8 cellular contexts compared by ENCODE assay signal in genomic region chr11:128501576-128502549, GRCh38.
A peak's percentile ranks its signal among the peaks of the same experiment; 100 is the strongest.
DNase-seq lines count a peak whose midpoint lies in the region; ATAC-seq and TF ChIP-seq lines count a peak whose summit lies in the region.

No MANE protein-coding gene starts in this region.

- TF ChIP-seq CTCF in astrocyte of the spinal cord (IDR thresholded peaks at IDR 0.05; ENCODE audit: low read depth, low read length) (no peak), thoracic aorta (IDR thresholded peaks at IDR 0.05) (no peak)

- peak; percentile 65 for DNase-seq in activated CD4-positive, alpha-beta T cell treated with anti-CD3 and anti-CD28 coated beads, Interleukin-2, amount 10 ng/mL, durations not matched to agents 24 days and 14 days
- no peak for DNase-seq in activated CD4-positive, alpha-beta T cell treated with anti-CD3 and anti-CD28 coated beads for 48 hours
- DNase-seq in astrocyte of the spinal cord (ENCODE audit: low read depth, low spot score) (peak; percentile 84), left lobe of liver (ENCODE audit: low spot score) (no peak), thoracic aorta (ENCODE audit: low spot score) (no peak), NCI-H2107 (lab: John Stamatoyannopoulos, UW) (no peak), NCI-H187 (lab: John Stamatoyannopoulos, UW) (no peak)

- no peaks in the 10 kb centered on the region for H3K9me3 Mint-ChIP-seq in activated CD4-positive, alpha-beta T cell treated with anti-CD3 and anti-CD28 coated beads, Interleukin-2, amount 10 ng/mL, durations not matched to agents 24 days and 14 days

- ATAC-seq in left lobe of liver (peak; percentile 19), thoracic aorta (ENCODE audit: insufficient number of reproducible peaks, low FRiP score, low read depth) (no peak), GM19023 (IDR thresholded peaks at IDR 0.05; ENCODE audit: unreplicated experiment) (no peak)

- H3K4me3 ChIP-seq in astrocyte of the spinal cord (ENCODE audit: low read depth, low read length) (no peak overlapping the region), thoracic aorta (peak overlapping the region; percentile 20)

- H3K4me1 ChIP-seq in thoracic aorta (ENCODE audit: control insufficient read depth in 1 of 2, low read depth in 2 of 2): peaks cover 89 to 98% of the 10 kb centered on the region in 2 donors

- no peaks in the 10 kb centered on the region for H3K36me3 ChIP-seq in thoracic aorta

- peaks cover 92% of the 10 kb centered on the region for H3K4me1 Mint-ChIP-seq in activated CD4-positive, alpha-beta T cell treated with anti-CD3 and anti-CD28 coated beads, Interleukin-2, amount 10 ng/mL, durations not matched to agents 24 days and 14 days

- no peaks in the 10 kb centered on the region for H3K9me3 ChIP-seq in thoracic aorta

- peak overlapping the region; percentile 98 for H3K27ac Mint-ChIP-seq in activated CD4-positive, alpha-beta T cell treated with anti-CD3 and anti-CD28 coated beads, Interleukin-2, amount 10 ng/mL, durations not matched to agents 24 days and 14 days

- no peaks in the 10 kb centered on the region for H3K27me3 ChIP-seq in thoracic aorta (replicated peaks; ENCODE audit: insufficient read depth)

- no peaks in the 10 kb centered on the region for H3K27me3 Mint-ChIP-seq in activated CD4-positive, alpha-beta T cell treated with anti-CD3 and anti-CD28 coated beads, Interleukin-2, amount 10 ng/mL, durations not matched to agents 24 days and 14 days

- intact Hi-C loops in activated CD4-positive, alpha-beta T cell treated with anti-CD3 and anti-CD28 coated beads, Interleukin-2, amount 10 ng/mL, durations not matched to agents 24 days and 14 days (cut with micrococcal nuclease): loop anchor here (1.0 kb wide), 1 partner anchor 8 kb away; no protein-coding TSS in a partner anchor

- in situ Hi-C loops in astrocyte of the spinal cord (cut with HindIII; ENCODE audit: low sequenced_read_pairs): no loop called here

- H3K27ac ChIP-seq in thoracic aorta: peak overlapping the region; percentile 74 to 84

- peak overlapping the region; percentile 87 for H3K4me3 Mint-ChIP-seq in activated CD4-positive, alpha-beta T cell treated with anti-CD3 and anti-CD28 coated beads, Interleukin-2, amount 10 ng/mL, durations not matched to agents 24 days and 14 days

- peaks cover 81% of the 10 kb centered on the region for H3K36me3 Mint-ChIP-seq in activated CD4-positive, alpha-beta T cell treated with anti-CD3 and anti-CD28 coated beads, Interleukin-2, amount 10 ng/mL, durations not matched to agents 24 days and 14 days (ENCODE audit: low read depth)

Comparison
In these comparisons a context has a peak if more than half of its experiments do, and no peak if none do; other contexts are left out.
1. DNase-seq: peak in activated CD4-positive, alpha-beta T cell treated with anti-CD3 and anti-CD28 coated beads, Interleukin-2, amount 10 ng/mL, durations not matched to agents 24 days and 14 days (single experiment) and astrocyte of the spinal cord (single experiment); none in activated CD4-positive, alpha-beta T cell treated with anti-CD3 and anti-CD28 coated beads for 48 hours (single experiment), left lobe of liver (single experiment), thoracic aorta (single experiment), NCI-H2107 (single experiment) and NCI-H187 (0 of 2).